ENCODE assay signal across 27 cellular contexts in genomic region chr7:18234519-18234918, GRCh38.
"Had no signal": no experiment of that assay in that cellular context is flagged by ENCODE, and none has a peak within 500 bp of the region (broad histone marks: within the 10 kb centered on the region; RNA-seq: fewer than 3 reads in every experiment).

No MANE protein-coding gene starts in this region.

- H3K9me3 ChIP-seq: stomach, suprapubic skin, testis, thoracic aorta, thyroid gland, tibial artery, tibial nerve, transverse colon, upper lobe of left lung, upper lobe of right lung, uterus, vagina had no signal

- ATAC-seq: stimulated activated effector memory CD8-positive, alpha-beta T cell treated with anti-CD3 and anti-CD28 coated beads, Interleukin-12 subunit alpha, Interleukin-12 subunit beta, amount 100 ng/mL, for 72 hours; stimulated activated memory B cell treated with anti-CD40 and anti-IgM and Interleukin-4, amounts not matched to agents 10 μg/mL and 1 μg/mL and 100 μg/mL, for 72 hours; stimulated activated naive B cell treated with anti-CD40 and anti-IgM and Interleukin-4, amounts not matched to agents 10 μg/mL and 1 μg/mL and 100 μg/mL, for 72 hours; stimulated activated naive CD8-positive, alpha-beta T cell treated with anti-CD3 and anti-CD28 coated beads, Interleukin-15, amount 100 ng/mL, for 72 hours; stimulated activated naive CD8-positive, alpha-beta T cell treated with anti-CD3 and anti-CD28 coated beads, Interleukin-15, Interleukin-2, amounts not matched to agents 100 U/mL and 50 U/mL, for 24 hours; upper lobe of right lung had no signal

- H3K4me1 ChIP-seq: stomach, suprapubic skin, testis, thyroid gland, tibial artery, tibial nerve, upper lobe of left lung, upper lobe of right lung, uterus had no signal

- H3K36me3 ChIP-seq: stomach, suprapubic skin, thoracic aorta, thyroid gland, tibial artery, tibial nerve, transverse colon, upper lobe of left lung, upper lobe of right lung, uterus, vagina had no signal

- H3K27me3 ChIP-seq: stomach, suprapubic skin, testis, thyroid gland, tibial artery, tibial nerve, transverse colon, upper lobe of left lung, upper lobe of right lung, uterus, vagina had no signal

- DNase-seq: stimulated activated CD4-positive, alpha-beta T cell treated with anti-CD3 and anti-CD28 coated beads, Interleukin-2, amount 100 ng/mL, for 48 hours; stimulated activated CD4-positive, alpha-beta T cell treated with anti-CD3 and anti-CD28 coated beads, Interleukin-4, amount 100 ng/mL, for 1 hour; stimulated activated CD4-positive, alpha-beta T cell treated with anti-CD3 and anti-CD28 coated beads, Interleukin-4, amount 100 ng/mL, for 24 hours; stimulated activated CD4-positive, alpha-beta T cell treated with anti-CD3 and anti-CD28 coated beads, Interleukin-4, amount 100 ng/mL, for 4 hours; stimulated activated CD8-positive, alpha-beta memory T cell treated with anti-CD3 and anti-CD28 coated beads, Interleukin-4, amount 100 ng/mL, for 48 hours; stimulated activated naive B cell treated with anti-CD40 and anti-IgM and Interleukin-4, amounts not matched to agents 10 μg/mL and 1 μg/mL and 100 μg/mL, for 72 hours; stimulated activated naive CD4-positive, alpha-beta T cell; stimulated activated naive CD4-positive, alpha-beta T cell treated with Interleukin-2 at 50 U/mL for 16 hours; stimulated activated naive CD8-positive, alpha-beta T cell treated with anti-CD3 and anti-CD28 coated beads, Interleukin-15, amount 100 ng/mL, for 72 hours; stimulated activated naive CD8-positive, alpha-beta T cell treated with anti-CD3 and anti-CD28 coated beads, Interleukin-15, Interleukin-2, amounts not matched to agents 100 U/mL and 50 U/mL, for 24 hours; stomach; substantia nigra; testis; thyroid gland; tibial artery; transverse colon; trophoblast cell; upper lobe of left lung; upper lobe of right lung; uterus had no signal

- H3K4me3 ChIP-seq: stomach, suprapubic skin, testis, thoracic aorta, thyroid gland, tibial artery, tibial nerve, transverse colon, upper lobe of left lung, upper lobe of right lung, uterus, vagina had no signal

- H3K27ac ChIP-seq: stomach, suprapubic skin, testis, thoracic aorta, thyroid gland, tibial artery, tibial nerve, transverse colon, upper lobe of left lung, upper lobe of right lung, uterus, vagina had no signal

- FAIRE-seq: urothelium cell line had no signal
